ENCODE assay signal across 21 cellular contexts in the genomic region with DNA sequence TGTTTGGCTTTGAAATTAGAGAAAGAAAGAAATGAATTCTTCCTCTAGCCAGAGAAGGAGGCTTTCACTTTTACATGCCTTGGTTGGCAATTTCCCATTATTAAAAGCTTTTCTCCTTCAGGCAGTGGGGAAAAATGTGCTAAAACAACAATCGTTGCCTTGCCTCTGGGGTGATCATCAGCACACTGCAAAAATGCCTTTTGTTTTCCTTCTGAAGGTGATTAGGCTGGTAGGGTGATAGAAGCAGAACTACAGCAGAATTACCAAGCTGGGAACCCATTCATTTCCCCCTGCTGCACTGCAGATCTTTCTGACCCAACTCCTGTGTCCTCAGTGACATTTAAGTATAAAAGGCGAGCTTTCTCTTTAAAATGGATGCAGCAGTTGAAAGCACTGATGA. TPM values are rescaled to one million over a fixed set of nuclear protein-coding genes. Genes with fewer than 3 reads are reported as not detected.
DNase-seq lines count a peak whose midpoint lies in the region; ATAC-seq and TF ChIP-seq lines count a peak whose summit lies in the region.
"Had no signal": no experiment of that assay in that cellular context is flagged by ENCODE, and none has a peak within 500 bp of the region (broad histone marks: within the 10 kb centered on the region; RNA-seq: fewer than 3 reads in every experiment).

No MANE protein-coding gene starts in this region.

- H3K9ac ChIP-seq in adipocyte (ENCODE audit: low read length), result no peak overlapping the region

- H3K27ac Mint-ChIP-seq in activated CD8-positive, alpha-beta T cell treated with anti-CD3 and anti-CD28 coated beads, Interleukin-2, amount 10 ng/mL, durations not matched to agents 7 days and 5 days, result no peak overlapping the region

- ATAC-seq in HG02885 (IDR thresholded peaks at IDR 0.05; ENCODE audit: poor library complexity, unreplicated experiment), result no peak
- ATAC-seq in activated CD8-positive, alpha-beta T cell treated with anti-CD3 and anti-CD28 coated beads, Interleukin-2, amount 10 ng/mL, durations not matched to agents 7 days and 5 days, result no peak
- ATAC-seq: right cardiac atrium had no signal

- no peaks in the 10 kb centered on the region for H3K27me3 Mint-ChIP-seq in activated CD8-positive, alpha-beta T cell treated with anti-CD3 and anti-CD28 coated beads, Interleukin-2, amount 10 ng/mL, durations not matched to agents 7 days and 5 days (ENCODE audit: low read depth)
- H3K27me3 Mint-ChIP-seq: CD8-positive, alpha-beta memory T cell had no signal

- TF ChIP-seq EP300 in esophagus muscularis mucosa (IDR thresholded peaks at IDR 0.05), result no peak

- H3K27ac ChIP-seq in esophagus muscularis mucosa (replicated peaks in 1 of 4), result peak overlapping the region; percentile 32 to 64 (median 59)
- H3K27ac ChIP-seq: PC-9, SJSA1 had no signal

- no peaks in the 10 kb centered on the region for H3K4me1 Mint-ChIP-seq in activated CD8-positive, alpha-beta T cell treated with anti-CD3 and anti-CD28 coated beads, Interleukin-2, amount 10 ng/mL, durations not matched to agents 7 days and 5 days (ENCODE audit: low read depth)

- H3K27me3 ChIP-seq in adipocyte (replicated peaks; ENCODE audit: control insufficient read depth, insufficient read depth, low read length), result no peaks in the 10 kb centered on the region
- H3K27me3 ChIP-seq in esophagus muscularis mucosa, result no peaks in the 10 kb centered on the region
- no peaks in the 10 kb centered on the region for H3K27me3 ChIP-seq in BE2C
- H3K27me3 ChIP-seq: SJSA1 had no signal

- H3K36me3 ChIP-seq in adipocyte (ENCODE audit: control insufficient read depth, insufficient read depth, low read length, severe bottlenecking) (no peaks in the 10 kb centered on the region), esophagus muscularis mucosa (no peaks in the 10 kb centered on the region), BE2C (no peaks in the 10 kb centered on the region)
- H3K36me3 ChIP-seq: HAP-1, SJSA1 had no signal

- no peak for TF ChIP-seq CTCF in esophagus muscularis mucosa (IDR thresholded peaks at IDR 0.05)
- no peak for TF ChIP-seq CTCF in BE2C (IDR thresholded peaks at IDR 0.05; ENCODE audit: low read depth, low read length)

- H3K9me3 ChIP-seq in adipocyte (ENCODE audit: control insufficient read depth, low read length), result no peaks in the 10 kb centered on the region
- H3K9me3 ChIP-seq in esophagus muscularis mucosa, result no peaks in the 10 kb centered on the region
- H3K9me3 ChIP-seq in BE2C, result no peaks in the 10 kb centered on the region
- H3K9me3 ChIP-seq: HAP-1, SJSA1 had no signal

- intact Hi-C loops in esophagus muscularis mucosa (cut with DNase I), result no loop called here

- WGBS in esophagus muscularis mucosa, result 37% methylated on average over 2 of the region's 2 CpGs

- DNase-seq in EL, result peak; percentile 34
- DNase-seq in adipocyte (ENCODE audit: low read depth), result peak; percentile 40
- DNase-seq in esophagus muscularis mucosa (ENCODE audit: extremely low spot score), result no peak
- peak; percentile 73 for DNase-seq in renal cortical epithelial cell (ENCODE audit: low read depth)
- no peak for DNase-seq in BE2C
- DNase-seq in activated CD8-positive, alpha-beta T cell treated with anti-CD3 and anti-CD28 coated beads, Interleukin-2, amount 10 ng/mL, durations not matched to agents 7 days and 5 days, result no peak
- DNase-seq in occipital lobe (lab: John Stamatoyannopoulos, UW), result no peak
- DNase-seq: activated gamma-delta T cell; amniotic stem cell; CD8-positive, alpha-beta memory T cell; Kasumi-1; kidney glomerular epithelial cell; NCI-H1092; NCI-H526; PC-9; right cardiac atrium; stimulated activated naive CD4-positive, alpha-beta T cell treated with Interleukin-2 at 50 U/mL for 16 hours; T1000 had no signal

- CTCF ChIA-PET in activated CD8-positive, alpha-beta T cell treated with anti-CD3 and anti-CD28 coated beads, Interleukin-2, amount 10 ng/mL, durations not matched to agents 7 days and 5 days (lab: Charles Lee), result no interaction called here

- H3K36me3 Mint-ChIP-seq in activated CD8-positive, alpha-beta T cell treated with anti-CD3 and anti-CD28 coated beads, Interleukin-2, amount 10 ng/mL, durations not matched to agents 7 days and 5 days (ENCODE audit: low read depth), result no peaks in the 10 kb centered on the region
- H3K36me3 Mint-ChIP-seq: CD8-positive, alpha-beta memory T cell had no signal

- H3K9me3 Mint-ChIP-seq in activated CD8-positive, alpha-beta T cell treated with anti-CD3 and anti-CD28 coated beads, Interleukin-2, amount 10 ng/mL, durations not matched to agents 7 days and 5 days (ENCODE audit: insufficient read depth), result no peaks in the 10 kb centered on the region
- H3K9me3 Mint-ChIP-seq: CD8-positive, alpha-beta memory T cell had no signal

- POLR2A ChIA-PET in activated CD8-positive, alpha-beta T cell treated with anti-CD3 and anti-CD28 coated beads, Interleukin-2, amount 10 ng/mL, durations not matched to agents 7 days and 5 days (lab: Charles Lee), result no interaction called here

- no peak overlapping the region for H3K4me3 Mint-ChIP-seq in activated CD8-positive, alpha-beta T cell treated with anti-CD3 and anti-CD28 coated beads, Interleukin-2, amount 10 ng/mL, durations not matched to agents 7 days and 5 days
- H3K4me3 Mint-ChIP-seq: CD8-positive, alpha-beta memory T cell had no signal

- peak overlapping the region; percentile 11 for H3K4me3 ChIP-seq in adipocyte (ENCODE audit: low read length)
- H3K4me3 ChIP-seq in esophagus muscularis mucosa, result peak overlapping the region; percentile 6 to 24 (median 17)
- H3K4me3 ChIP-seq in BE2C (ENCODE audit: low read depth, low read length), result no peak overlapping the region
- H3K4me3 ChIP-seq: HAP-1, PC-9, SJSA1 had no signal

- H3K4me1 ChIP-seq in adipocyte (ENCODE audit: control insufficient read depth, insufficient read depth, low read length) (peaks cover 12% of the 10 kb centered on the region), esophagus muscularis mucosa (peaks cover 0 to 42% (median 24%) of the 10 kb centered on the region in 4 donors), BE2C (no peaks in the 10 kb centered on the region)
- H3K4me1 ChIP-seq: HAP-1 had no signal

- no peak for TF ChIP-seq POLR2A in esophagus muscularis mucosa (IDR thresholded peaks at IDR 0.05; ENCODE audit: low read depth)

RNA-seq across cellular contexts. Expression of a gene that starts 22.2 kb away (rescaled TPM):
- total RNA-seq in esophagus muscularis mucosa (10 to 100 TPM; 25.5 to 44.9 (median 26.6) TPM), renal cortical epithelial cell (18.8 and 68.6 TPM in 2 replicates), occipital lobe (260 TPM)
- polyA plus RNA-seq in BE2C (2012; ENCODE audit: insufficient read depth, insufficient read length, low read depth), result 8.6 TPM
- 1 to 10 TPM; 4.5 to 5.3 TPM for total RNA-seq in activated CD8-positive, alpha-beta T cell treated with anti-CD3 and anti-CD28 coated beads, Interleukin-2, amount 10 ng/mL, durations not matched to agents 7 days and 5 days

Comparison
In these comparisons a context has a peak if more than half of its experiments do, and no peak if none do; other contexts are left out.
1. DNase-seq: peak in EL (single experiment), adipocyte (single experiment) and renal cortical epithelial cell (single experiment); none in esophagus muscularis mucosa (single experiment), BE2C (single experiment), activated CD8-positive, alpha-beta T cell treated with anti-CD3 and anti-CD28 coated beads, Interleukin-2, amount 10 ng/mL, durations not matched to agents 7 days and 5 days (single experiment) and occipital lobe (single experiment).